20 cellular contexts compared by ENCODE assay signal in genomic region chr16:68656771-68657170, GRCh38. TPM values are rescaled to one million over a fixed set of nuclear protein-coding genes. Genes with fewer than 3 reads are reported as not detected.
DNase-seq lines count a peak whose midpoint lies in the region; ATAC-seq, FAIRE-seq and TF ChIP-seq lines count a peak whose summit lies in the region.
"Had no signal": no experiment of that assay in that cellular context is flagged by ENCODE, and none has a peak within 500 bp of the region (broad histone marks: within the 10 kb centered on the region; RNA-seq: fewer than 3 reads in every experiment).

No MANE protein-coding gene starts in this region.

- H3K36me3 ChIP-seq in H7 (replicated peaks; ENCODE audit: control insufficient read depth, insufficient read depth, low read length) (peaks cover 4% of the 10 kb centered on the region), pancreas (no peaks in the 10 kb centered on the region)
- H3K36me3 ChIP-seq: SJSA1 had no signal

- no peaks in the 10 kb centered on the region for H3K9me3 ChIP-seq in pancreas
- H3K9me3 ChIP-seq: SJSA1 had no signal

- no peaks in the 10 kb centered on the region for H3K4me1 ChIP-seq in pancreas

- H3K27me3 ChIP-seq in H7 (ENCODE audit: control insufficient read depth, insufficient read depth, low read length) (no peaks in the 10 kb centered on the region), pancreas (no peaks in the 10 kb centered on the region)
- H3K27me3 ChIP-seq: SJSA1 had no signal

- H3K27ac Mint-ChIP-seq in mesothelial cell of epicardium: peak overlapping the region; percentile 79

- CTCF ChIA-PET in RWPE1 (lab: Yijun Ruan, JAX): interaction anchor here (2.1 kb wide), 1 partner anchor 12 kb away, joined by 9 read pairs; no protein-coding TSS in a partner anchor

- H3K36me3 Mint-ChIP-seq in mesothelial cell of epicardium: peaks cover 5% of the 10 kb centered on the region

- ATAC-seq in pancreas: no peak
- no peak for ATAC-seq in GM18861 (IDR thresholded peaks at IDR 0.05; ENCODE audit: unreplicated experiment)
- ATAC-seq: HepG2 had no signal

- H3K4me1 Mint-ChIP-seq in mesothelial cell of epicardium: peaks cover 46% of the 10 kb centered on the region

- H3K4me3 Mint-ChIP-seq in mesothelial cell of epicardium: no peak overlapping the region

- 69 to 88% methylated on average over 2 of the region's 2 CpGs for WGBS in pancreas, 2 donors

- TF ChIP-seq CTCF in RWPE1 (conservative IDR thresholded peaks at IDR 0.05; ENCODE audit: low read depth) (no peak), mesothelial cell of epicardium (IDR thresholded peaks at IDR 0.05; ENCODE audit: unreplicated experiment) (no peak), pancreas (IDR thresholded peaks at IDR 0.05) (no peak)

- no peaks in the 10 kb centered on the region for H3K9me3 Mint-ChIP-seq in mesothelial cell of epicardium

- FAIRE-seq in pancreas (lab: Jason Lieb, UNC): no peak
- FAIRE-seq: D721Med, GM12892, HepG2 had no signal

- intact Hi-C loops in pancreas (cut with DNase I): no loop called here

- DNase-seq in H7 (peak; percentile 43), RWPE1 (ENCODE audit: low spot score) (no peak), epithelial cell of prostate (ENCODE audit: low read depth, low spot score) (no peak), mesothelial cell of epicardium (ENCODE audit: low spot score in 2 of 2, unreplicated experiment in 2 of 2) (no peak), pancreas (no peak), foreskin melanocyte (no peak), cortex of kidney (lab: John Stamatoyannopoulos, UW) (no peak)
- DNase-seq: C1 segment of cervical spinal cord, GM23248, KBM-7, MV-4-11, NCI-H187, NCI-H2107, NCI-H524, OCI-M1 had no signal

- H3K27ac ChIP-seq in RWPE1 (peak overlapping the region; percentile 99), epithelial cell of prostate (peak overlapping the region; percentile 99), pancreas (no peak overlapping the region)
- H3K27ac ChIP-seq: GM23248, SJSA1 had no signal

- H3K4me3 ChIP-seq in H7 (ENCODE audit: insufficient read depth, low read depth, low read length): no peak overlapping the region
- H3K4me3 ChIP-seq in pancreas: no peak overlapping the region
- H3K4me3 ChIP-seq: GM23248, SJSA1 had no signal

- POLR2A ChIA-PET in RWPE1 (lab: Yijun Ruan, JAX; ENCODE audit: low non-redundant PET): no interaction called here

- H3K27me3 Mint-ChIP-seq in mesothelial cell of epicardium (ENCODE audit: low read depth): no peaks in the 10 kb centered on the region

RNA-seq across cellular contexts. Expression of gene CDH3, which starts 11.7 kb away (rescaled TPM):
- total RNA-seq in H7 (2014; rRNA removed; shearing (Covaris generic)): 90.2 and 115 TPM in 2 replicates
- total RNA-seq in mesothelial cell of epicardium (179 to 180 TPM (median 180 TPM) in 3 replicates), pancreas (1 to 10 TPM in 5 of 6 donors, under 1 TPM in 1; 0.39 to 5.2 (median 1.4) TPM)
- polyA plus RNA-seq in pancreas: under 1 TPM; 0.30 to 0.47 TPM
- total RNA-seq: GM23248, HepG2 had no signal
- polyA plus RNA-seq: GM23248 had no signal

Comparison
In these comparisons a context has a peak if more than half of its experiments do, and no peak if none do; other contexts are left out.
1. H3K27ac ChIP-seq: peak in RWPE1 (single experiment) and epithelial cell of prostate (single experiment); none in pancreas (0 of 4).
2. RNA of gene CDH3, which starts 11.7 kb away (total RNA-seq): 179 to 180 TPM in mesothelial cell of epicardium and 90.2 to 115 TPM in H7; 0.39 to 5.2 TPM in pancreas; every median in the first group is over 10 times any median in the second.